Comparison of ENCODE assay signal across 24 cellular contexts in the genomic region with DNA sequence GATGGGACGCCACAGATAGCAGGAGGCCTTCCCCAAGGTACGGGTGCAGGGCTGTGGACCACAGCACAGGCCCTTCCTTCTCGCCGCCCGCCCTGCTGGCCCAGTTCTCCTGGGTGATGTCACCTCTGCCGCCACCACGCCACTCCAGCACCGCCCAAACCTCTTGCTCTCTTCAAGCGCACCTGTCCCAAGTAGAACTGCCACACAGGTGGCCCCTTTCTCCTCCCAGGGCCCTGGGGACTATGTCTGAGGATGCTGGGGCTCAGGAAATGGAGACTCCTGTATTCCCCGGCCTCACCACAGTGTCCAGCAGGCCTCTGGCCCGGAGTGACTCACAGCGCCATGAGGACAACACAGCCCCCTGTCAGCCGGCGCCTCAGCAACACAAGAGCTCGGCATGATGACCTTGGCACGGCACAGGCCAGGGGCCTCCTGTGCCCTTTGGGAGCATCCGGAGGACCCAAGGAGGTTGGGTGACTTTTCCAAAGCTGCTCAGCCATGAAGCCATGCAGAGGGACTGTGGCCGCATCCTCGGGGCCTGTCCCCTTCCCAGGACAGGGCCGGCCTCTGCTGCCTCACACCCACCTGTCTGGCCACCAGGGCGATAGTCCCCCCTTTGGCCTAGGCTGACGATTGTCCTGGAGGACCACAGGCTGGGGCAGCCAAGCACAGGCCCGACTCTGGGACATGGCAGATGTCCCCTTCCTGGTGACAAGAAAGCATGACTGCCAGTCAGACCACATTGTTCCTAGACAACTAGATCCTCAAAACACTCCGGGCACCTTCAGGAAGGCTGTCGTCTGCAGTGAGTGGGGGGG.
"Had no signal": no experiment of that assay in that cellular context is flagged by ENCODE, and none has a peak within 500 bp of the region (broad histone marks: within the 10 kb centered on the region; RNA-seq: fewer than 3 reads in every experiment).

No MANE protein-coding gene starts in this region.

- H3K36me3 ChIP-seq: left ventricle myocardium inferior, right lobe of liver, stomach, suprapubic skin, tibial nerve, vagina had no signal

- H3K27ac Mint-ChIP-seq: activated B cell treated with CpG ODN at 0.5 μM for 24 hours; activated naive CD4-positive, alpha-beta T cell treated with anti-CD3 and anti-CD28 coated beads, Interleukin-2, amount 50 U/mL, for 24 hours; activated T-cell treated with anti-CD3 and anti-CD28 coated beads, Interleukin-2, amount 50 U/mL, for 72 hours; natural killer cell treated with Interleukin-12 subunit alpha and Interleukin-12 subunit beta and Interleukin-15 and Interleukin-18, amount 100 ng/mL, for 72 hours; stimulated activated memory B cell treated with anti-CD40 and anti-IgM and Interleukin-4, amounts not matched to agents 10 μg/mL and 1 μg/mL and 100 μg/mL, for 72 hours had no signal

- H3K4me3 ChIP-seq: left ventricle myocardium inferior, right lobe of liver, skin epidermis, stomach, suprapubic skin, tibial nerve, vagina had no signal

- DNase-seq: activated B cell treated with CpG ODN at 0.5 μM for 24 hours; activated CD4-positive, alpha-beta T cell treated with anti-CD3 and anti-CD28 coated beads for 4 hours; activated CD4-positive, alpha-beta T cell treated with anti-CD3 and anti-CD28 coated beads, Interleukin-2, amount 50 U/mL, for 48 hours; activated gamma-delta T cell; activated T-cell treated with anti-CD3 and anti-CD28 coated beads, Interleukin-2, amount 50 U/mL, for 72 hours; dermis blood vessel endothelial cell; effector CD8-positive, alpha-beta T cell; foreskin melanocyte; left ventricle myocardium inferior; mammary epithelial cell; stimulated activated CD4-positive, alpha-beta T cell treated with anti-CD3 and anti-CD28 coated beads, Interleukin-2, amount 100 ng/mL, for 24 hours; stomach; T-helper 9 cell had no signal

- H3K27ac ChIP-seq: left ventricle myocardium inferior, parathyroid adenoma, right lobe of liver, skin epidermis, stomach, suprapubic skin, tibial nerve, vagina had no signal

- H3K27me3 ChIP-seq: right lobe of liver, suprapubic skin, tibial nerve, vagina had no signal

- H3K36me3 Mint-ChIP-seq: activated naive CD4-positive, alpha-beta T cell treated with anti-CD3 and anti-CD28 coated beads, Interleukin-2, amount 50 U/mL, for 24 hours; brain; natural killer cell treated with Interleukin-12 subunit alpha and Interleukin-12 subunit beta and Interleukin-15 and Interleukin-18, amount 100 ng/mL, for 72 hours; stimulated activated memory B cell treated with anti-CD40 and anti-IgM and Interleukin-4, amounts not matched to agents 10 μg/mL and 1 μg/mL and 100 μg/mL, for 72 hours had no signal

- H2AFZ ChIP-seq: parathyroid adenoma had no signal

- H3K9me3 Mint-ChIP-seq: activated B cell treated with CpG ODN at 0.5 μM for 24 hours; activated naive CD4-positive, alpha-beta T cell treated with anti-CD3 and anti-CD28 coated beads, Interleukin-2, amount 50 U/mL, for 24 hours; activated T-cell treated with anti-CD3 and anti-CD28 coated beads, Interleukin-2, amount 50 U/mL, for 72 hours; natural killer cell treated with Interleukin-12 subunit alpha and Interleukin-12 subunit beta and Interleukin-15 and Interleukin-18, amount 100 ng/mL, for 72 hours had no signal

- H3K9me3 ChIP-seq: left ventricle myocardium inferior, right lobe of liver, stomach, suprapubic skin, tibial nerve, vagina had no signal

- H3K4me1 ChIP-seq: left ventricle myocardium inferior, parathyroid adenoma, right lobe of liver, stomach, suprapubic skin, tibial nerve, vagina had no signal

- H3K4me3 Mint-ChIP-seq: activated B cell treated with CpG ODN at 0.5 μM for 24 hours; activated naive CD4-positive, alpha-beta T cell treated with anti-CD3 and anti-CD28 coated beads, Interleukin-2, amount 50 U/mL, for 24 hours; activated T-cell treated with anti-CD3 and anti-CD28 coated beads, Interleukin-2, amount 50 U/mL, for 72 hours; brain; natural killer cell treated with Interleukin-12 subunit alpha and Interleukin-12 subunit beta and Interleukin-15 and Interleukin-18, amount 100 ng/mL, for 72 hours; stimulated activated memory B cell treated with anti-CD40 and anti-IgM and Interleukin-4, amounts not matched to agents 10 μg/mL and 1 μg/mL and 100 μg/mL, for 72 hours had no signal

- H3K4me1 Mint-ChIP-seq: activated B cell treated with CpG ODN at 0.5 μM for 24 hours; activated naive CD4-positive, alpha-beta T cell treated with anti-CD3 and anti-CD28 coated beads, Interleukin-2, amount 50 U/mL, for 24 hours; stimulated activated memory B cell treated with anti-CD40 and anti-IgM and Interleukin-4, amounts not matched to agents 10 μg/mL and 1 μg/mL and 100 μg/mL, for 72 hours had no signal

- ATAC-seq: activated T-cell treated with anti-CD3 and anti-CD28 coated beads, Interleukin-2, amount 50 U/mL, for 72 hours; esophagus mucosa; natural killer cell treated with Interleukin-12 subunit alpha and Interleukin-12 subunit beta and Interleukin-15 and Interleukin-18, amount 100 ng/mL, for 72 hours; right lobe of liver; stimulated activated memory B cell treated with anti-CD40 and anti-IgM and Interleukin-4, amounts not matched to agents 10 μg/mL and 1 μg/mL and 100 μg/mL, for 72 hours had no signal

- H3K79me2 ChIP-seq: parathyroid adenoma had no signal

- H3K27me3 Mint-ChIP-seq: activated B cell treated with CpG ODN at 0.5 μM for 24 hours; activated naive CD4-positive, alpha-beta T cell treated with anti-CD3 and anti-CD28 coated beads, Interleukin-2, amount 50 U/mL, for 24 hours; brain; stimulated activated memory B cell treated with anti-CD40 and anti-IgM and Interleukin-4, amounts not matched to agents 10 μg/mL and 1 μg/mL and 100 μg/mL, for 72 hours had no signal
